In genomic region chr4:55851885-55852284, GRCh38 we compare ENCODE assay signal across 16 cellular contexts. TPM values are rescaled to one million over a fixed set of nuclear protein-coding genes. Genes with fewer than 3 reads are reported as not detected.
DNase-seq lines count a peak whose midpoint lies in the region; ATAC-seq and TF ChIP-seq lines count a peak whose summit lies in the region.
"Had no signal": no experiment of that assay in that cellular context is flagged by ENCODE, and none has a peak within 500 bp of the region (broad histone marks: within the 10 kb centered on the region; RNA-seq: fewer than 3 reads in every experiment).

No MANE protein-coding gene starts in this region.

- peaks cover 25% of the 10 kb centered on the region for H3K4me1 Mint-ChIP-seq in CD8-positive, alpha-beta T cell (ENCODE audit: low read depth)
- peaks cover 25% of the 10 kb centered on the region for H3K4me1 Mint-ChIP-seq in activated naive CD4-positive, alpha-beta T cell treated with anti-CD3 and anti-CD28 coated beads for 36 hours (ENCODE audit: low read depth)

- H2BK15ac ChIP-seq in mesendoderm (replicated peaks; ENCODE audit: low read depth): no peak overlapping the region
- no peak overlapping the region for H2BK15ac ChIP-seq in mesenchymal stem cell (ENCODE audit: low read depth, poor library complexity, severe bottlenecking)

- POLR2A ChIA-PET in CD8-positive, alpha-beta T cell (lab: Charles Lee): no interaction called here

- H2BK5ac ChIP-seq in mesendoderm (ENCODE audit: low read length) (no peak overlapping the region), mesenchymal stem cell (ENCODE audit: low read depth, low read length, poor library complexity, severe bottlenecking) (no peak overlapping the region)

- H3K23ac ChIP-seq in mesendoderm (ENCODE audit: low read length): no peak overlapping the region
- H3K23ac ChIP-seq in mesenchymal stem cell (ENCODE audit: low read length in 2 of 2): no peak overlapping the region

- peaks cover 4% of the 10 kb centered on the region for H3K79me1 ChIP-seq in mesendoderm (ENCODE audit: low read length)
- H3K79me1 ChIP-seq in mesenchymal stem cell (replicated peaks; ENCODE audit: low read length, poor library complexity, severe bottlenecking): peaks cover 8% of the 10 kb centered on the region

- peaks cover 36% of the 10 kb centered on the region for H3K4me1 ChIP-seq in CD8-positive, alpha-beta T cell (ENCODE audit: insufficient read depth, low read length)
- peaks cover 5% of the 10 kb centered on the region for H3K4me1 ChIP-seq in mesendoderm (ENCODE audit: control insufficient read depth, low read depth, low read length)
- H3K4me1 ChIP-seq in mesenchymal stem cell (ENCODE audit: control insufficient read depth, insufficient read depth, low read depth, low read length): no peaks in the 10 kb centered on the region
- H3K4me1 ChIP-seq in tibial nerve: peaks cover 0 to 33% (median 13%) of the 10 kb centered on the region in 4 donors

- no peak overlapping the region for H3K4me2 ChIP-seq in mesendoderm (ENCODE audit: low read length)
- H3K4me2 ChIP-seq in mesenchymal stem cell (ENCODE audit: low read length, poor library complexity, severe bottlenecking): no peak overlapping the region
- H3K4me2 ChIP-seq: BLaER1 treated with 17β-estradiol and CSF1 and Interleukin-3, amounts not matched to agents 10 nM and 100 nM had no signal

- H3K56ac ChIP-seq in mesendoderm (ENCODE audit: low read length): no peak overlapping the region

- no peaks in the 10 kb centered on the region for H3K27me3 ChIP-seq in CD8-positive, alpha-beta T cell (ENCODE audit: insufficient read depth, low read length)
- H3K27me3 ChIP-seq in mesendoderm (ENCODE audit: insufficient read depth, low read length, poor library complexity) (no peaks in the 10 kb centered on the region), mesenchymal stem cell (ENCODE audit: control insufficient read depth in 1 of 2, insufficient read depth in 1 of 2, low read length in 2 of 2) (no peaks in the 10 kb centered on the region), tibial nerve (no peaks in the 10 kb centered on the region)
- H3K27me3 ChIP-seq: BLaER1 treated with 17β-estradiol and CSF1 and Interleukin-3, amounts not matched to agents 10 nM and 100 nM had no signal

- H3K9me3 ChIP-seq in CD8-positive, alpha-beta T cell (ENCODE audit: low read length): no peaks in the 10 kb centered on the region
- H3K9me3 ChIP-seq in mesenchymal stem cell (ENCODE audit: control insufficient read depth, low read length) (no peaks in the 10 kb centered on the region), tibial nerve (no peaks in the 10 kb centered on the region)

- H3K14ac ChIP-seq in mesenchymal stem cell (ENCODE audit: low read length in 2 of 2): no peak overlapping the region

- H3K4ac ChIP-seq in mesendoderm (ENCODE audit: low read depth, low read length) (no peak overlapping the region), mesenchymal stem cell (ENCODE audit: low read depth in 1 of 2, low read length in 2 of 2) (no peak overlapping the region)

- H4K5ac ChIP-seq in mesendoderm (ENCODE audit: low read length): no peak overlapping the region

- H3K27me3 Mint-ChIP-seq in CD8-positive, alpha-beta T cell (ENCODE audit: low read depth): no peaks in the 10 kb centered on the region
- no peaks in the 10 kb centered on the region for H3K27me3 Mint-ChIP-seq in activated naive CD4-positive, alpha-beta T cell treated with anti-CD3 and anti-CD28 coated beads for 36 hours (ENCODE audit: low read depth)

- no peaks in the 10 kb centered on the region for H3K9me3 Mint-ChIP-seq in CD8-positive, alpha-beta T cell
- no peaks in the 10 kb centered on the region for H3K9me3 Mint-ChIP-seq in activated naive CD4-positive, alpha-beta T cell treated with anti-CD3 and anti-CD28 coated beads for 36 hours

- TF ChIP-seq EP300 in tibial nerve (IDR thresholded peaks at IDR 0.05): no peak

- H3K9ac ChIP-seq in mesendoderm (ENCODE audit: low read length) (no peak overlapping the region), mesenchymal stem cell (ENCODE audit: low read length) (no peak overlapping the region)
- H3K9ac ChIP-seq: BLaER1 treated with 17β-estradiol and CSF1 and Interleukin-3, amounts not matched to agents 10 nM and 100 nM had no signal

- H2BK120ac ChIP-seq in mesendoderm (ENCODE audit: low read depth, low read length): no peak overlapping the region
- H2BK120ac ChIP-seq in mesenchymal stem cell (ENCODE audit: low read depth, low read length): no peak overlapping the region

- DNase-seq in CD8-positive, alpha-beta T cell: peak in 4 of 7 experiments; percentile 13 to 65 (median 34)
- DNase-seq in LoVo (ENCODE audit: low spot score) (peak; percentile 43), mesendoderm (peak; percentile 77), mesenchymal stem cell (no peak), COLO829 (ENCODE audit: low spot score) (no peak), EL (no peak), tibial nerve (ENCODE audit: low spot score in 2 of 2) (no peak)
- DNase-seq in activated naive CD4-positive, alpha-beta T cell treated with anti-CD3 and anti-CD28 coated beads for 36 hours: peak; percentile 61
- DNase-seq: amniotic stem cell; NCI-H1417 treated with DMSO at 0.1 percent for 48 hours; NCI-H748 treated with DMSO at 0.1 percent for 48 hours; stimulated activated naive CD4-positive, alpha-beta T cell treated with Interleukin-2 at 50 U/mL for 16 hours had no signal

- no peaks in the 10 kb centered on the region for H3K36me3 ChIP-seq in CD8-positive, alpha-beta T cell (ENCODE audit: insufficient read depth, low read length)
- H3K36me3 ChIP-seq in mesendoderm (ENCODE audit: control insufficient read depth, insufficient read depth, low read length) (no peaks in the 10 kb centered on the region), mesenchymal stem cell (ENCODE audit: control insufficient read depth in 1 of 2, insufficient read depth in 2 of 2, low read depth in 1 of 2, low read length in 2 of 2) (no peaks in the 10 kb centered on the region), tibial nerve (no peaks in the 10 kb centered on the region)

- H3K27ac Mint-ChIP-seq in CD8-positive, alpha-beta T cell: peak overlapping the region; percentile 64
- peak overlapping the region; percentile 43 for H3K27ac Mint-ChIP-seq in activated naive CD4-positive, alpha-beta T cell treated with anti-CD3 and anti-CD28 coated beads for 36 hours

- peaks cover 6% of the 10 kb centered on the region for H3K36me3 Mint-ChIP-seq in CD8-positive, alpha-beta T cell
- H3K36me3 Mint-ChIP-seq in activated naive CD4-positive, alpha-beta T cell treated with anti-CD3 and anti-CD28 coated beads for 36 hours (ENCODE audit: low read depth): no peaks in the 10 kb centered on the region

- H4K91ac ChIP-seq in mesenchymal stem cell (ENCODE audit: low read length): no peak overlapping the region

- no peak overlapping the region for H2AFZ ChIP-seq in mesenchymal stem cell (ENCODE audit: low read depth, low read length)

- H2AK5ac ChIP-seq in mesendoderm (ENCODE audit: low read length) (no peak overlapping the region), mesenchymal stem cell (ENCODE audit: low read length, severe bottlenecking) (no peak overlapping the region)

- WGBS in mesendoderm (ENCODE audit: extremely low coverage, insufficient coverage, low lambda C conversion rate): no CpG with 5 or more reads among the region's 6 CpGs
- 96% methylated on average over 5 of the region's 6 CpGs for WGBS in mesenchymal stem cell
- WGBS in tibial nerve, 2 donors: 81 to 85% methylated on average over 6 of the region's 6 CpGs

- intact Hi-C loops in CD8-positive, alpha-beta T cell (cut with DNase I, micrococcal nuclease): loop anchor here (2.0 to 10.0 kb wide), 11 partner anchors 15 to 1787 kb away; partner anchors contain the start of genes SRD5A3 (in 2 of the 2), AASDH (in 1 of the 2), CEP135 (in 1 of the 2) and CHIC2 (in 1 of the 2)
- intact Hi-C loops in activated naive CD4-positive, alpha-beta T cell treated with anti-CD3 and anti-CD28 coated beads for 36 hours (cut with micrococcal nuclease): loop anchor here (1.0 to 10.0 kb wide), 7 partner anchors 140 to 1123 kb away; partner anchors contain the start of genes CLOCK, NOA1, POLR2B and REST

- H3K79me2 ChIP-seq in mesendoderm (ENCODE audit: control insufficient read depth, insufficient read depth, low read length): no peaks in the 10 kb centered on the region

- TF ChIP-seq CTCF in CD8-positive, alpha-beta T cell (IDR thresholded peaks at IDR 0.05): no peak
- TF ChIP-seq CTCF in tibial nerve (IDR thresholded peaks at IDR 0.05): no peak

- H3K4me3 ChIP-seq in CD8-positive, alpha-beta T cell (ENCODE audit: low read depth, low read length): peak overlapping the region; percentile 7
- H3K4me3 ChIP-seq in mesendoderm (ENCODE audit: low read length) (no peak overlapping the region), mesenchymal stem cell (ENCODE audit: insufficient read depth in 1 of 2, low read depth in 1 of 2, low read length in 2 of 2) (no peak overlapping the region), tibial nerve (no peak overlapping the region)
- H3K4me3 ChIP-seq: BLaER1 treated with 17β-estradiol and CSF1 and Interleukin-3, amounts not matched to agents 10 nM and 100 nM had no signal

- H2BK12ac ChIP-seq in mesenchymal stem cell (ENCODE audit: low read length in 2 of 2): no peak overlapping the region

- no peak overlapping the region for H3K27ac ChIP-seq in CD8-positive, alpha-beta T cell (ENCODE audit: low read depth, low read length)
- H3K27ac ChIP-seq in mesendoderm (ENCODE audit: low read depth, low read length): no peak overlapping the region
- H3K27ac ChIP-seq in mesenchymal stem cell (ENCODE audit: low read length, poor library complexity, severe bottlenecking): no peak overlapping the region
- H3K27ac ChIP-seq in tibial nerve: no peak overlapping the region
- H3K27ac ChIP-seq: BLaER1 treated with 17β-estradiol and CSF1 and Interleukin-3, amounts not matched to agents 10 nM and 100 nM; VCaP had no signal

- H3K18ac ChIP-seq in mesendoderm (ENCODE audit: low read length) (no peak overlapping the region), mesenchymal stem cell (ENCODE audit: low read depth in 1 of 2, low read length in 2 of 2) (no peak overlapping the region)

- TF ChIP-seq POLR2A in tibial nerve (IDR thresholded peaks at IDR 0.05): no peak

- H4K8ac ChIP-seq in mesendoderm (ENCODE audit: low read depth, low read length) (no peak overlapping the region), mesenchymal stem cell (ENCODE audit: low read length) (no peak overlapping the region)

- H3K4me3 Mint-ChIP-seq in CD8-positive, alpha-beta T cell: peak overlapping the region; percentile 36
- peak overlapping the region; percentile 32 for H3K4me3 Mint-ChIP-seq in activated naive CD4-positive, alpha-beta T cell treated with anti-CD3 and anti-CD28 coated beads for 36 hours

- CTCF ChIA-PET in CD8-positive, alpha-beta T cell (lab: Charles Lee): no interaction called here
- CTCF ChIA-PET in activated naive CD4-positive, alpha-beta T cell treated with anti-CD3 and anti-CD28 coated beads for 36 hours (lab: Charles Lee): interaction anchor here (1.0 kb wide), 1 partner anchor 14 kb away, joined by 4 read pairs; no protein-coding TSS in a partner anchor

- ATAC-seq in CD8-positive, alpha-beta T cell: peak; percentile 32

RNA-seq across cellular contexts. Expression of gene EXOC1, which starts 1.6 kb away (rescaled TPM):
- 10 to 100 TPM; 12.1 to 14.5 TPM for total RNA-seq in CD8-positive, alpha-beta T cell
- 10 to 100 TPM; 18.7 to 21.9 TPM for total RNA-seq in activated naive CD4-positive, alpha-beta T cell treated with anti-CD3 and anti-CD28 coated beads for 36 hours
- 11.9 TPM for polyA plus RNA-seq in mesendoderm (2013, experiment 1 of 2)
- polyA plus RNA-seq in mesendoderm (2013, experiment 2 of 2): 12.3 TPM
- 26.6 TPM for polyA plus RNA-seq in mesenchymal stem cell (2013, experiment 1 of 2)
- polyA plus RNA-seq in mesenchymal stem cell (2013, experiment 2 of 2): 27.0 TPM
- total RNA-seq in tibial nerve: 10 to 100 TPM; 32.9 to 49.4 (median 41.4) TPM

RNA-seq across cellular contexts. Expression of gene EXOC1L, which starts 32.3 kb away (rescaled TPM):
- total RNA-seq in CD8-positive, alpha-beta T cell: not detected
- not detected for total RNA-seq in activated naive CD4-positive, alpha-beta T cell treated with anti-CD3 and anti-CD28 coated beads for 36 hours
- polyA plus RNA-seq in mesendoderm (2013, experiment 1 of 2): 0.13 TPM
- polyA plus RNA-seq in mesendoderm (2013, experiment 2 of 2): 0.10 TPM
- polyA plus RNA-seq in mesenchymal stem cell (2013, experiment 1 of 2): not detected
- polyA plus RNA-seq in mesenchymal stem cell (2013, experiment 2 of 2): not detected
- total RNA-seq in tibial nerve: not detected
- total RNA-seq: dermis microvascular lymphatic vessel endothelial cell, SK-MEL-5 had no signal

Comparison
In these comparisons a context has a peak if more than half of its experiments do, and no peak if none do; other contexts are left out.
1. DNase-seq: peak in CD8-positive, alpha-beta T cell (4 of 7), LoVo (single experiment), activated naive CD4-positive, alpha-beta T cell treated with anti-CD3 and anti-CD28 coated beads for 36 hours (single experiment) and mesendoderm (single experiment); none in mesenchymal stem cell (single experiment), COLO829 (single experiment), EL (single experiment) and tibial nerve (0 of 2).